Comparison of ENCODE assay signal across 39 cellular contexts in the genomic region with DNA sequence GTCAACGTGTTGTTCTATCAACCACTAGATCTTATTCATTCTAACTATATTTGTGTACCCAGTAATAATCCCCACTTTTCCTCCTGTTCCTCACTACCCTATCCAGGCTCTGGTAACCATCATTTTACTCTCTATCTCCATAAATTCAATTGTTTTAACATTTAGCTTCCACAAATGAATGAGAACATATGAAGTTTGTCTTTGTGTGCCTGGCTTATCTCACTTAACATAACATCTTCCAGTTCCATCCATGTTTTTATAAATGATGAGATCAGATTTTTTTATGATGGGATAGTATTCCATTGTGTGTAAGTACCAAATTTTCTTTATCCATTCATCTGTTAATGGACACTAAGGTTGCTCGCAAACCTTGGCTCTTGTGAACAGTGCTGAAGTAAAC. TPM values are rescaled to one million over a fixed set of nuclear protein-coding genes. Genes with fewer than 3 reads are reported as not detected.
"Had no signal": no experiment of that assay in that cellular context is flagged by ENCODE, and none has a peak within 500 bp of the region (broad histone marks: within the 10 kb centered on the region; RNA-seq: fewer than 3 reads in every experiment).

No MANE protein-coding gene starts in this region.

- H3K9me3 ChIP-seq: MG63 had no signal

- H3K36me3 ChIP-seq: MG63 had no signal

- H3K4me2 ChIP-seq: KMS-11 had no signal

- H3K9ac ChIP-seq: KMS-11 had no signal

- DNase-seq: Karpas-422, Kasumi-1, MG63, MM.1S, MV-4-11, NCI-H1048, NCI-H1092, NCI-H1092 treated with DMSO at 0.1 percent for 48 hours, NCI-H1105, NCI-H1105 treated with DMSO at 0.1 percent for 48 hours, NCI-H1417, NCI-H1417 treated with DMSO at 0.1 percent for 48 hours, NCI-H1436, NCI-H1436 treated with DMSO at 0.1 percent for 48 hours, NCI-H146, NCI-H1694, NCI-H1694 treated with DMSO at 0.1 percent for 48 hours, NCI-H187, NCI-H187 treated with DMSO at 0.1 percent for 48 hours, NCI-H1930, NCI-H2029, NCI-H2029 treated with DMSO at 0.1 percent for 48 hours, NCI-H2081, NCI-H2081 treated with DMSO at 0.1 percent for 48 hours, NCI-H2107, NCI-H2171, NCI-H2171 treated with DMSO at 0.1 percent for 48 hours, NCI-H2227 treated with DMSO at 0.1 percent for 48 hours, NCI-H226, NCI-H345, NCI-H446, NCI-H446 treated with DMSO at 0.1 percent for 48 hours, NCI-H510A, NCI-H510A treated with DMSO at 0.1 percent for 48 hours had no signal

- H3K4me3 ChIP-seq: MG63 had no signal

- H3K27ac ChIP-seq: KMS-11 had no signal

- H3K27me3 ChIP-seq: MG63 had no signal

RNA-seq across cellular contexts. Expression of gene IBSP, which starts 59.9 kb away (rescaled TPM):
- total RNA-seq: LHCN-M2, M059J, MCF 10A, NCI-H460 had no signal
